Comparison of ENCODE assay signal across 1 cellular context in the genomic region with DNA sequence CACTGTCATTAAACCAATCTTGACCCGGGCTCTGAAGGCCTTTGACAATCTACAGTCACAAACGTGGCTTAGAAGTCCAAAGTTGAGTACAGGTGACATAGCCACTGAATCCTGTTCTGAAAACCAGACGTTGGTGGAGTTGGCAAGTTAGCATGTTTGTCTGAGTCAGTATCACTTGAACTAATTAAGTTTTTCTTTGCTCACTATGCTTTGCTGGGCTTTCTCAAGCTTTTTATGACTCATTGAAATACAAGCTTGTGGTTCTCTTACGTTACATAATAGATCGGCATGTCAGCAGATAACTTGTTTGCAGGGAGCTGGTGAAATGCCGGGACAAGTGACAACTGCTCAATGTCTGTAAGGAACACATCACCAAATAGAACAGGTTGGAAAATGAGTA.
TF ChIP-seq lines count a peak whose summit lies in the region.

No MANE protein-coding gene starts in this region.

TF ChIP-seq in SK-N-SH treated with all-trans-retinoic acid at 6 μM for 48 hours, 23 proteins besides CTCF, POLR2A, EP300 and RAD21 (continued from another document):
- TF ChIP-seq TSHZ2 (CRISPR knock-in tag; IDR thresholded peaks at IDR 0.05) (no peak), RARB (CRISPR knock-in tag; IDR thresholded peaks at IDR 0.05) (no peak), GLIS3 (CRISPR knock-in tag; IDR thresholded peaks at IDR 0.05) (no peak), ESRRG (CRISPR knock-in tag; IDR thresholded peaks at IDR 0.05) (0 out of 2 replicates have a peak, but pooled peaks have one; percentile 64)
